8 cellular contexts compared by ENCODE assay signal in genomic region chr3:9503283-9503682, GRCh38. TPM values are rescaled to one million over a fixed set of nuclear protein-coding genes. Genes with fewer than 3 reads are reported as not detected.
DNase-seq lines count a peak whose midpoint lies in the region; ATAC-seq and TF ChIP-seq lines count a peak whose summit lies in the region.

No MANE protein-coding gene starts in this region.

- peak; percentile 79 for ATAC-seq in upper lobe of right lung
- no peak for ATAC-seq in GM18520 (IDR thresholded peaks at IDR 0.05; ENCODE audit: unreplicated experiment)

- H3K4me1 ChIP-seq in upper lobe of right lung = peaks cover 9% of the 10 kb centered on the region

- intact Hi-C loops in posterior cingulate gyrus (cut with DNase I) = no loop called here
- intact Hi-C loops in upper lobe of right lung (cut with DNase I) = no loop called here

- peaks cover 27% of the 10 kb centered on the region for H3K27me3 ChIP-seq in upper lobe of right lung

- no peaks in the 10 kb centered on the region for H3K36me3 ChIP-seq in upper lobe of right lung

- no peak overlapping the region for H3K27ac ChIP-seq in upper lobe of right lung

- H3K9me3 ChIP-seq in upper lobe of right lung = no peaks in the 10 kb centered on the region

- in situ Hi-C loops in SK-MEL-5 (cut with HindIII; ENCODE audit: low pct_unique_long_range_greater_than_20kb, low sequenced_read_pairs) = no loop called here

- DNase-seq in GM12865 (ENCODE audit: low read depth) = peak; percentile 86
- peak; percentile 61 for DNase-seq in KG1 (lab: John Stamatoyannopoulos, UW)
- peak; percentile 79 for DNase-seq in SK-MEL-5 (ENCODE audit: low read depth, low spot score)
- DNase-seq in activated gamma-delta T cell treated with anti-CD3 and anti-CD28 coated beads, Interleukin-2, amount 50 U/mL, for 16 hours (ENCODE audit: low read depth) = peak; percentile 40
- peak; percentile 45 for DNase-seq in glomerular endothelial cell (ENCODE audit: extremely low read depth, low read depth, low spot score)
- DNase-seq in posterior cingulate gyrus = peak; percentile 54 to 93 (median 76)
- peak; percentile 79 for DNase-seq in upper lobe of right lung

- no peak overlapping the region for H3K4me3 ChIP-seq in GM12865 (ENCODE audit: low read depth, low read length)
- no peak overlapping the region for H3K4me3 ChIP-seq in upper lobe of right lung

- peak; percentile 88 for TF ChIP-seq CTCF in GM12865 (IDR thresholded peaks at IDR 0.05; ENCODE audit: insufficient read depth, low read depth, low read length, missing control alignments)
- peak; percentile 90 for TF ChIP-seq CTCF in upper lobe of right lung (IDR thresholded peaks at IDR 0.05)

RNA-seq across cellular contexts. Expression of gene LHFPL4, which starts 50.3 kb away (rescaled TPM):
- 0.61 and 1.3 TPM in 2 replicates for total RNA-seq in SK-MEL-5 (2014; rRNA removed; shearing (Covaris generic))
- polyA plus RNA-seq in SK-MEL-5 (2015; cell fraction: cytosol; rRNA removed) = 0.74 and 1.3 TPM in 2 replicates
- polyA plus RNA-seq in SK-MEL-5 (2015; cell fraction: nucleus; rRNA removed) = 0.14 and 0.26 TPM in 2 replicates
- not detected in 2 replicates for total RNA-seq in glomerular endothelial cell
- total RNA-seq in upper lobe of right lung = not detected
